18 cellular contexts compared by ENCODE assay signal in genomic region chr13:100495455-100495854, GRCh38.
"Had no signal": no experiment of that assay in that cellular context is flagged by ENCODE, and none has a peak within 500 bp of the region (broad histone marks: within the 10 kb centered on the region; RNA-seq: fewer than 3 reads in every experiment).

No MANE protein-coding gene starts in this region.

- H3K4me3 ChIP-seq: cardiac muscle cell, stomach, thoracic aorta, upper lobe of right lung had no signal

- ATAC-seq: activated T-cell treated with anti-CD3 and anti-CD28 coated beads, Interleukin-2, amount 50 U/mL, for 4 hours; natural killer cell; upper lobe of right lung had no signal

- H3K27me3 ChIP-seq: cardiac muscle cell, neutrophil, stomach, upper lobe of right lung had no signal

- DNase-seq: activated CD4-positive, alpha-beta T cell treated with anti-CD3 and anti-CD28 coated beads for 1 hour; activated CD4-positive, alpha-beta T cell treated with anti-CD3 and anti-CD28 coated beads, Interleukin-2, amount 50 U/mL, for 48 hours; activated effector memory CD4-positive, alpha-beta T cell treated with Interleukin-2 at 50 U/mL for 16 hours; activated naive CD4-positive, alpha-beta T cell treated with anti-CD3 and anti-CD28 coated beads, Interleukin-2, amount 50 U/mL, for 16 hours; activated T-cell treated with anti-CD3 and anti-CD28 coated beads, Interleukin-2, amount 50 U/mL, for 4 hours; endodermal cell; head of caudate nucleus; kidney glomerular epithelial cell; mesenchymal stem cell; natural killer cell; stimulated activated CD4-positive, alpha-beta T cell treated with anti-CD3 and anti-CD28 coated beads, Interleukin-12 subunit alpha, Interleukin-12 subunit beta, amount 100 ng/mL, for 4 hours; stimulated activated CD4-positive, alpha-beta T cell treated with anti-CD3 and anti-CD28 coated beads, Interleukin-2, amount 100 ng/mL, for 24 hours; stomach; upper lobe of right lung had no signal

- H3K36me3 ChIP-seq: cardiac muscle cell, neutrophil, thoracic aorta, upper lobe of right lung had no signal

- H3K27ac ChIP-seq: cardiac muscle cell, parathyroid adenoma, stomach, thoracic aorta, upper lobe of right lung had no signal
